8 cellular contexts compared by ENCODE assay signal in genomic region chr9:3527653-3527960, GRCh38. TPM values are rescaled to one million over a fixed set of nuclear protein-coding genes. Genes with fewer than 3 reads are reported as not detected.
A peak's percentile ranks its signal among the peaks of the same experiment; 100 is the strongest.
DNase-seq lines count a peak whose midpoint lies in the region; ATAC-seq and TF ChIP-seq lines count a peak whose summit lies in the region.

No MANE protein-coding gene starts in this region.

- H3K36me3 ChIP-seq in BLaER1 (peaks cover 14% of the 10 kb centered on the region), mucosa of rectum (ENCODE audit: control insufficient read depth in 2 of 2, insufficient read depth in 2 of 2, low read length in 2 of 2) (no peaks in the 10 kb centered on the region)

- in situ Hi-C loops in astrocyte of the cerebellum (cut with HindIII; ENCODE audit: low sequenced_read_pairs) = no loop called here

- no peak for TF ChIP-seq CTCF in astrocyte of the cerebellum (IDR thresholded peaks at IDR 0.05; ENCODE audit: low read depth, low read length, missing control alignments)

- peak overlapping the region; percentile 99 for H3K9ac ChIP-seq in BLaER1
- H3K9ac ChIP-seq in mucosa of rectum (ENCODE audit: low read depth in 1 of 2, low read length in 2 of 2) = peak overlapping the region; percentile 99 to 100

- no peak for ATAC-seq in GM18867 (IDR thresholded peaks at IDR 0.05; ENCODE audit: unreplicated experiment)
- ATAC-seq in GM18519 (IDR thresholded peaks at IDR 0.05; ENCODE audit: low FRiP score, unreplicated experiment) = no peak

- H3K27ac ChIP-seq in BLaER1 = peak overlapping the region; percentile 100
- peak overlapping the region; percentile 100 for H3K27ac ChIP-seq in mucosa of rectum (ENCODE audit: low read depth in 2 of 2, low read length in 2 of 2)

- H3K9me3 ChIP-seq in BLaER1 (no peaks in the 10 kb centered on the region), mucosa of rectum (ENCODE audit: control insufficient read depth in 2 of 2, low read length in 2 of 2) (no peaks in the 10 kb centered on the region)

- H3K27me3 ChIP-seq in BLaER1 (no peaks in the 10 kb centered on the region), mucosa of rectum (ENCODE audit: control insufficient read depth in 2 of 2, insufficient read depth in 2 of 2, low read length in 2 of 2) (no peaks in the 10 kb centered on the region)

- DNase-seq in Jurkat, Clone E6-1 (ENCODE audit: low read depth, low spot score) = peak; percentile 15
- DNase-seq in astrocyte of the cerebellum (ENCODE audit: low read depth) (no peak), HuH-7.5 (ENCODE audit: low spot score) (no peak), COR-L47 (lab: John Stamatoyannopoulos, UW) (no peak)

- peaks cover 35% of the 10 kb centered on the region for H3K4me1 ChIP-seq in BLaER1
- peaks cover 3 to 18% of the 10 kb centered on the region in 2 donors for H3K4me1 ChIP-seq in mucosa of rectum (ENCODE audit: control insufficient read depth in 2 of 2, insufficient read depth in 2 of 2, low read length in 2 of 2)

- H3K4me2 ChIP-seq in BLaER1 = peak overlapping the region; percentile 92

- H3K4me3 ChIP-seq in BLaER1 (peak overlapping the region; percentile 94), astrocyte of the cerebellum (ENCODE audit: low read depth, low read length) (peak overlapping the region; percentile 91), mucosa of rectum (ENCODE audit: low read length in 2 of 2) (peak overlapping the region; percentile 96 to 99)
- peak overlapping the region; percentile 76 for H3K4me3 ChIP-seq in Jurkat, Clone E6-1 (ENCODE audit: low read length)

- H4K20me1 ChIP-seq in BLaER1 = no peaks in the 10 kb centered on the region; the same call in 1 of the 2 replicates

RNA-seq across cellular contexts. Expression of gene RFX3, which starts 1.8 kb away (rescaled TPM):
- polyA plus RNA-seq in Jurkat, Clone E6-1 (2012; ENCODE audit: insufficient read depth, insufficient read length) = 5.8 TPM
